ENCODE assay signal across 15 cellular contexts in the genomic region with DNA sequence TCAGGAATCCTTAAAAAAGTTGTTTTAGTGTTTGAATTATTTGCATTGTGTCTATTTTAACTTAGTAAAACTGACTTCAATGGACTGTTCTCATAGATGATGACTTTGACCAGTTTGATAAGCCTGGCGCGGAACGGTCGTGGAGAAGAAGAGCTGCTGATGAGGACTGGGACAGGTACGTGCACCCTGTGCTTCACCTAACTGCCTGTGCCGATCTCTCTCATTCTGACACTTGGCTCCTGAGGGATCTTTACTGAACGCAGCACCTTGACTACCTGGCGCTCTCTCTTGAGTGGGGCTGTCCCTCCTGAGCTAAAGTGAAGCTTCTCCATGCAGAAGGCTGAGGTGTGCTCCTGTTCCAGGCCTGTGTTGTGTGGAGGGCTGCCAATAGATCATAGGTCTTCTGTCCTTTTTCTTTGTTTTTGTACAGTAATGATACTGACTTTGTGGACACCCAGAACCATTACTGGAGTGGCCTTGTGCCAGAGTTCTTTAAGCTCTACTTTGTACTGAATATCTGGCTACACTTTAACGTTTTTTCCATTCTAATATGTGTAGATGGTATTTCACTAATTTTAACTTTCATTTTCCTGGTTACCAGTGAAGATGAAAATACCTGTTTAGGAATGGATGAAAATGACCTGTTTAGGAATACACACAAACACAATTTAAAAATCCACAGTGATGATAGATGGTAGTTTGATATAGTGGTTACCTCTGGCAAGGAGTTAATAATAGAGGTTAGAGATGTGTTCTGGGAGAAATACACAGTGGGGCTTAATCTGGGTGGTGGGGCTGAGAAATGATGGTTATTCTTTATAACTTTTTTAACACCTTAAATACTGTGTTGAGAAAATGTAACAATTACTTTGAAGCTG. TPM values are rescaled to one million over a fixed set of nuclear protein-coding genes. Genes with fewer than 3 reads are reported as not detected.
A peak's percentile ranks its signal among the peaks of the same experiment; 100 is the strongest.
DNase-seq lines count a peak whose midpoint lies in the region; FAIRE-seq and TF ChIP-seq lines count a peak whose summit lies in the region.
"Had no signal": no experiment of that assay in that cellular context is flagged by ENCODE, and none has a peak within 500 bp of the region (broad histone marks: within the 10 kb centered on the region; RNA-seq: fewer than 3 reads in every experiment).

No MANE protein-coding gene starts in this region.

- DNase-seq in CD4-positive, alpha-beta memory T cell: no peak
- DNase-seq in HFFc6: no peak
- peak; percentile 17 for DNase-seq in astrocyte (ENCODE audit: low read depth)
- no peak for DNase-seq in mesothelial cell of epicardium (ENCODE audit: low spot score in 2 of 2, unreplicated experiment in 2 of 2)
- no peak for DNase-seq in cardiac septum (ENCODE audit: low spot score)
- no peak for DNase-seq in posterior cingulate gyrus
- DNase-seq in hypothalamus (lab: John Stamatoyannopoulos, UW): no peak
- DNase-seq: islet precursor cell, Kasumi-1, NCI-H1930 had no signal

- H3K27ac ChIP-seq in CD4-positive, alpha-beta memory T cell (ENCODE audit: low read depth, low read length): no peak overlapping the region
- H3K27ac ChIP-seq in astrocyte (ENCODE audit: low read depth, low read length): peak overlapping the region; percentile 85
- H3K27ac ChIP-seq: C4-2B, cardiac muscle cell, right atrium auricular region, VCaP had no signal

- CTCF ChIA-PET in CD4-positive, alpha-beta memory T cell (lab: Charles Lee; ENCODE audit: partially characterized antibody): no interaction called here

- H3K4me1 Mint-ChIP-seq in CD4-positive, alpha-beta memory T cell: peaks cover 59 to 89% (median 72%) of the 10 kb centered on the region in 4 donors
- H3K4me1 Mint-ChIP-seq in HFFc6 (ENCODE audit: low read depth) (peaks cover 70% of the 10 kb centered on the region), astrocyte (ENCODE audit: low read depth, unreplicated experiment) (peaks cover 46% of the 10 kb centered on the region), mesothelial cell of epicardium (peaks cover 21% of the 10 kb centered on the region)

- peaks cover 95% of the 10 kb centered on the region for H3K79me2 ChIP-seq in astrocyte (ENCODE audit: insufficient read depth, low read length)

- no peak overlapping the region for H2AFZ ChIP-seq in astrocyte (ENCODE audit: low read depth, low read length)

- H3K36me3 ChIP-seq in CD4-positive, alpha-beta memory T cell (ENCODE audit: insufficient read depth, low read length): no peaks in the 10 kb centered on the region
- no peaks in the 10 kb centered on the region for H3K36me3 ChIP-seq in astrocyte (ENCODE audit: insufficient read depth, low read length)
- H3K36me3 ChIP-seq: cardiac muscle cell, right atrium auricular region had no signal

- no peak for FAIRE-seq in astrocyte (lab: Jason Lieb, UNC)

- H3K36me3 Mint-ChIP-seq in CD4-positive, alpha-beta memory T cell: peaks cover 26 to 43% of the 10 kb centered on the region in 2 donors
- H3K36me3 Mint-ChIP-seq in HFFc6 (ENCODE audit: low read depth): peaks cover 8% of the 10 kb centered on the region; the same call in 1 of the 2 replicates
- peaks cover 8% of the 10 kb centered on the region for H3K36me3 Mint-ChIP-seq in astrocyte (ENCODE audit: low read depth, unreplicated experiment)
- H3K36me3 Mint-ChIP-seq in mesothelial cell of epicardium: peaks cover 26% of the 10 kb centered on the region

- no peak overlapping the region for H3K4me3 ChIP-seq in CD4-positive, alpha-beta memory T cell (ENCODE audit: low read length in 2 of 2)
- no peak overlapping the region for H3K4me3 ChIP-seq in astrocyte (ENCODE audit: insufficient read depth, low read depth, low read length)
- H3K4me3 ChIP-seq: cardiac muscle cell, right atrium auricular region had no signal

- no peak for TF ChIP-seq CTCF in HFFc6 (IDR thresholded peaks at IDR 0.05)
- TF ChIP-seq CTCF in astrocyte (IDR thresholded peaks at IDR 0.05; ENCODE audit: insufficient read depth, low read depth, low read length): no peak
- no peak for TF ChIP-seq CTCF in mesothelial cell of epicardium (IDR thresholded peaks at IDR 0.05; ENCODE audit: unreplicated experiment)

- no peaks in the 10 kb centered on the region for H3K27me3 Mint-ChIP-seq in CD4-positive, alpha-beta memory T cell
- H3K27me3 Mint-ChIP-seq in HFFc6 (ENCODE audit: insufficient read depth): peaks cover 2% of the 10 kb centered on the region; the same call in 1 of the 2 replicates
- no peaks in the 10 kb centered on the region for H3K27me3 Mint-ChIP-seq in astrocyte (ENCODE audit: low read depth, unreplicated experiment)
- H3K27me3 Mint-ChIP-seq in mesothelial cell of epicardium (ENCODE audit: low read depth): no peaks in the 10 kb centered on the region

- H3K27me3 ChIP-seq in CD4-positive, alpha-beta memory T cell (ENCODE audit: insufficient read depth, low read length): no peaks in the 10 kb centered on the region
- no peaks in the 10 kb centered on the region for H3K27me3 ChIP-seq in astrocyte (ENCODE audit: insufficient read depth, low read length)
- H3K27me3 ChIP-seq: cardiac muscle cell, right atrium auricular region had no signal

- H3K9me3 Mint-ChIP-seq in CD4-positive, alpha-beta memory T cell: peaks cover 0 to 5% (median 1%) of the 10 kb centered on the region in 8 donors
- no peaks in the 10 kb centered on the region for H3K9me3 Mint-ChIP-seq in HFFc6
- H3K9me3 Mint-ChIP-seq in astrocyte (ENCODE audit: unreplicated experiment): no peaks in the 10 kb centered on the region
- H3K9me3 Mint-ChIP-seq in mesothelial cell of epicardium: peaks cover 15% of the 10 kb centered on the region
- H3K9me3 Mint-ChIP-seq: activated T-helper 2 cell treated with anti-CD3 and anti-CD28 coated beads, Interferon-gamma antibody, Interleukin-2, Interleukin-4, amounts not matched to agents 10 μg/mL and 5 μg/mL and 100 μg/mL, durations not matched to agents 14 hours and 24 hours and 36 hours had no signal

- peaks cover 86% of the 10 kb centered on the region for H3K4me1 ChIP-seq in CD4-positive, alpha-beta memory T cell (ENCODE audit: insufficient read depth, low read length)
- H3K4me1 ChIP-seq in astrocyte (ENCODE audit: insufficient read depth, low read length): peaks cover 18% of the 10 kb centered on the region

- peak overlapping the region; percentile 58 for H3K9ac ChIP-seq in astrocyte (ENCODE audit: low read length)

- no peaks in the 10 kb centered on the region for H3K9me3 ChIP-seq in CD4-positive, alpha-beta memory T cell (ENCODE audit: control insufficient read depth in 1 of 2, low read length in 2 of 2)
- H3K9me3 ChIP-seq in astrocyte (ENCODE audit: insufficient read depth, low read depth, low read length): no peaks in the 10 kb centered on the region
- H3K9me3 ChIP-seq: right atrium auricular region had no signal

- H3K4me2 ChIP-seq in astrocyte (ENCODE audit: low read length): peak overlapping the region; percentile 73

- H4K20me1 ChIP-seq in astrocyte (ENCODE audit: insufficient read depth, low read length): peaks cover 88% of the 10 kb centered on the region

- POLR2A ChIA-PET in CD4-positive, alpha-beta memory T cell (lab: Charles Lee; ENCODE audit: partially characterized antibody): interaction anchor here (1.5 kb wide), 1 partner anchor 21 kb away, joined by 3 read pairs; a partner anchor contains a TSS

- H3K27ac Mint-ChIP-seq in CD4-positive, alpha-beta memory T cell: peak overlapping the region in 4 of 7 donors; percentile 25 to 64 (median 33)
- H3K27ac Mint-ChIP-seq in HFFc6 (peak overlapping the region; percentile 92), astrocyte (ENCODE audit: unreplicated experiment) (peak overlapping the region; percentile 94), mesothelial cell of epicardium (peak overlapping the region; percentile 80)

- intact Hi-C loops in CD4-positive, alpha-beta memory T cell (cut with micrococcal nuclease): no loop called here
- intact Hi-C loops in cardiac septum (cut with DNase I) (no loop called here), posterior cingulate gyrus (cut with DNase I) (no loop called here)

- H3K4me3 Mint-ChIP-seq in CD4-positive, alpha-beta memory T cell: peak overlapping the region in 3 of 8 donors; percentile 11 to 43 (median 19)
- H3K4me3 Mint-ChIP-seq in HFFc6 (peak overlapping the region; percentile 75), astrocyte (ENCODE audit: unreplicated experiment) (peak overlapping the region; percentile 10), mesothelial cell of epicardium (no peak overlapping the region)

RNA-seq across cellular contexts. Expression of a gene that starts 20.9 kb away (rescaled TPM):
- total RNA-seq in CD4-positive, alpha-beta memory T cell: 100 to 1,000 TPM; 161 to 167 TPM
- polyA plus RNA-seq in CD4-positive, alpha-beta memory T cell: 10 to 100 TPM; 17.2 to 65.4 TPM
- 10 to 100 TPM; 31.5 to 38.9 (median 34.5) TPM for total RNA-seq in HFFc6 (2021; fragmentation: NEBNext Ultra II Directional; extraction: Animal tissue kit (Norgen Biotek cat#: 25700))
- total RNA-seq in astrocyte (50.5 and 53.3 TPM in 2 replicates), mesothelial cell of epicardium (83.4 to 91.9 TPM (median 91.5 TPM) in 3 replicates), cardiac septum (41.4 TPM)

Comparison
In these comparisons a context has a peak if more than half of its experiments do, and no peak if none do; other contexts are left out.
1. H3K27ac Mint-ChIP-seq: peak in every context shown above with its lines; median percentile 94 in astrocyte; 92 in HFFc6; 80 in mesothelial cell of epicardium; 33 in CD4-positive, alpha-beta memory T cell.